19 cellular contexts compared by ENCODE assay signal in genomic region chr19:38377052-38377451, GRCh38. TPM values are rescaled to one million over a fixed set of nuclear protein-coding genes. Genes with fewer than 3 reads are reported as not detected.
DNase-seq lines count a peak whose midpoint lies in the region; ATAC-seq and TF ChIP-seq lines count a peak whose summit lies in the region.
"Had no signal": no experiment of that assay in that cellular context is flagged by ENCODE, and none has a peak within 500 bp of the region (broad histone marks: within the 10 kb centered on the region; RNA-seq: fewer than 3 reads in every experiment).

No MANE protein-coding gene starts in this region.

- CTCF ChIA-PET in activated CD4-positive, alpha-beta memory T cell treated with anti-CD3 and anti-CD28 coated beads, Interleukin-2, amount 10 ng/mL, durations not matched to agents 7 days and 5 days (lab: Charles Lee) = interaction anchor here (1.2 kb wide), 1 partner anchor 142 kb away, joined by 5 read pairs; no protein-coding TSS in a partner anchor
- CTCF ChIA-PET in activated CD4-positive, alpha-beta memory T cell treated with anti-CD3 and anti-CD28 coated beads for 36 hours (lab: Charles Lee) = interaction anchor here (1.8 to 5.3 kb wide), 2 partner anchors 27 to 133 kb away, joined by 7 to 40 read pairs; partner anchors contain the start of gene FAM98C
- CTCF ChIA-PET in HEK293 (lab: Yijun Ruan, JAX) = interaction anchor here (0.8 to 4.0 kb wide), 2 partner anchors 10 to 26 kb away, joined by 4 to 37 read pairs; partner anchors contain the start of gene FAM98C

- DNase-seq in activated CD4-positive, alpha-beta memory T cell treated with anti-CD3 and anti-CD28 coated beads, Interleukin-2, amount 10 ng/mL, durations not matched to agents 7 days and 5 days = no peak
- DNase-seq in activated CD4-positive, alpha-beta memory T cell treated with anti-CD3 and anti-CD28 coated beads for 36 hours = no peak
- DNase-seq in central memory CD8-positive, alpha-beta T cell (ENCODE audit: low spot score in 2 of 2) = no peak
- DNase-seq in osteocyte (ENCODE audit: extremely low spot score, unreplicated experiment) (no peak), head of caudate nucleus (no peak), cerebellar nuclear complex (lab: John Stamatoyannopoulos, UW) (no peak)
- DNase-seq: activated B cell treated with CpG ODN at 0.5 μM for 24 hours; activated CD8-positive, alpha-beta memory T cell treated with anti-CD3 and anti-CD28 coated beads, Interleukin-2, amount 10 ng/mL, durations not matched to agents 7 days and 5 days; activated naive CD4-positive, alpha-beta T cell treated with anti-CD3 and anti-CD28 coated beads for 36 hours; CD4-positive, CD25-positive, alpha-beta regulatory T cell; NCI-H1436 treated with DMSO at 0.1 percent for 48 hours; NK-92 treated with Interleukin-12 subunit alpha and Interleukin-12 subunit beta, amount 100 ng/mL, for 24 hours; retina; stomach had no signal

- no peak overlapping the region for H3K27ac ChIP-seq in HEK293 (ENCODE audit: extremely low read depth, low read depth, low read length)
- H3K27ac ChIP-seq: esophagus muscularis mucosa, stomach had no signal

- TF ChIP-seq CTCF in HEK293 (tag by site-specific recombination; IDR thresholded peaks at IDR 0.05) = no peak
- TF ChIP-seq CTCF in osteocyte (IDR thresholded peaks at IDR 0.05) = no peak

- peak overlapping the region; percentile 97 for H3K4me3 Mint-ChIP-seq in activated CD4-positive, alpha-beta memory T cell treated with anti-CD3 and anti-CD28 coated beads, Interleukin-2, amount 10 ng/mL, durations not matched to agents 7 days and 5 days
- no peak overlapping the region for H3K4me3 Mint-ChIP-seq in activated CD4-positive, alpha-beta memory T cell treated with anti-CD3 and anti-CD28 coated beads for 36 hours
- peak overlapping the region; percentile 99 for H3K4me3 Mint-ChIP-seq in central memory CD8-positive, alpha-beta T cell
- peak overlapping the region; percentile 100 for H3K4me3 Mint-ChIP-seq in osteocyte (ENCODE audit: unreplicated experiment)
- H3K4me3 Mint-ChIP-seq: activated CD8-positive, alpha-beta memory T cell treated with anti-CD3 and anti-CD28 coated beads, Interleukin-2, amount 10 ng/mL, durations not matched to agents 7 days and 5 days had no signal

- H3K4me3 ChIP-seq in HEK293 (ENCODE audit: low read depth, low read length) = no peak overlapping the region
- H3K4me3 ChIP-seq: lung had no signal

- H3K36me3 Mint-ChIP-seq in activated CD4-positive, alpha-beta memory T cell treated with anti-CD3 and anti-CD28 coated beads, Interleukin-2, amount 10 ng/mL, durations not matched to agents 7 days and 5 days (ENCODE audit: low read depth) = peaks cover 45% of the 10 kb centered on the region
- H3K36me3 Mint-ChIP-seq in activated CD4-positive, alpha-beta memory T cell treated with anti-CD3 and anti-CD28 coated beads for 36 hours = peaks cover 51% of the 10 kb centered on the region
- peaks cover 41% of the 10 kb centered on the region for H3K36me3 Mint-ChIP-seq in central memory CD8-positive, alpha-beta T cell (ENCODE audit: insufficient read depth)
- peaks cover 16% of the 10 kb centered on the region for H3K36me3 Mint-ChIP-seq in osteocyte (ENCODE audit: unreplicated experiment)

- intact Hi-C loops in activated CD4-positive, alpha-beta memory T cell treated with anti-CD3 and anti-CD28 coated beads for 36 hours (cut with micrococcal nuclease) = no loop called here
- intact Hi-C loops in head of caudate nucleus (cut with DNase I) = no loop called here

- H3K4me1 Mint-ChIP-seq in activated CD4-positive, alpha-beta memory T cell treated with anti-CD3 and anti-CD28 coated beads, Interleukin-2, amount 10 ng/mL, durations not matched to agents 7 days and 5 days = peaks cover 30% of the 10 kb centered on the region
- peaks cover 22% of the 10 kb centered on the region for H3K4me1 Mint-ChIP-seq in activated CD4-positive, alpha-beta memory T cell treated with anti-CD3 and anti-CD28 coated beads for 36 hours (ENCODE audit: low read depth)
- H3K4me1 Mint-ChIP-seq in central memory CD8-positive, alpha-beta T cell = peaks cover 36% of the 10 kb centered on the region
- H3K4me1 Mint-ChIP-seq in osteocyte (ENCODE audit: unreplicated experiment) = peaks cover 24% of the 10 kb centered on the region

- POLR2A ChIA-PET in activated CD4-positive, alpha-beta memory T cell treated with anti-CD3 and anti-CD28 coated beads, Interleukin-2, amount 10 ng/mL, durations not matched to agents 7 days and 5 days (lab: Charles Lee) = no interaction called here
- POLR2A ChIA-PET in activated CD4-positive, alpha-beta memory T cell treated with anti-CD3 and anti-CD28 coated beads for 36 hours (lab: Charles Lee) = no interaction called here
- POLR2A ChIA-PET in HEK293 (lab: Yijun Ruan, JAX) = interaction anchor here (1.2 to 3.7 kb wide), 2 partner anchors 11 to 12 kb away, joined by 3 to 223 read pairs; partner anchors contain the start of genes GGN and SPRED3

- H3K9me3 Mint-ChIP-seq in activated CD4-positive, alpha-beta memory T cell treated with anti-CD3 and anti-CD28 coated beads, Interleukin-2, amount 10 ng/mL, durations not matched to agents 7 days and 5 days = no peaks in the 10 kb centered on the region
- no peaks in the 10 kb centered on the region for H3K9me3 Mint-ChIP-seq in activated CD4-positive, alpha-beta memory T cell treated with anti-CD3 and anti-CD28 coated beads for 36 hours
- no peaks in the 10 kb centered on the region for H3K9me3 Mint-ChIP-seq in central memory CD8-positive, alpha-beta T cell
- H3K9me3 Mint-ChIP-seq in osteocyte (ENCODE audit: unreplicated experiment) = no peaks in the 10 kb centered on the region
- H3K9me3 Mint-ChIP-seq: activated B cell treated with CpG ODN at 0.5 μM for 24 hours; activated naive CD4-positive, alpha-beta T cell treated with anti-CD3 and anti-CD28 coated beads for 36 hours; CD4-positive, CD25-positive, alpha-beta regulatory T cell had no signal

- H3K27me3 Mint-ChIP-seq in activated CD4-positive, alpha-beta memory T cell treated with anti-CD3 and anti-CD28 coated beads, Interleukin-2, amount 10 ng/mL, durations not matched to agents 7 days and 5 days = no peaks in the 10 kb centered on the region
- H3K27me3 Mint-ChIP-seq in activated CD4-positive, alpha-beta memory T cell treated with anti-CD3 and anti-CD28 coated beads for 36 hours = no peaks in the 10 kb centered on the region
- no peaks in the 10 kb centered on the region for H3K27me3 Mint-ChIP-seq in central memory CD8-positive, alpha-beta T cell
- no peaks in the 10 kb centered on the region for H3K27me3 Mint-ChIP-seq in osteocyte (ENCODE audit: unreplicated experiment)
- H3K27me3 Mint-ChIP-seq: activated B cell treated with CpG ODN at 0.5 μM for 24 hours; activated CD8-positive, alpha-beta memory T cell treated with anti-CD3 and anti-CD28 coated beads, Interleukin-2, amount 10 ng/mL, durations not matched to agents 7 days and 5 days had no signal

- peaks cover 53 to 62% of the 10 kb centered on the region in 2 experiments for H3K36me3 ChIP-seq in HEK293 (ENCODE audit: control insufficient read depth in 2 of 2, insufficient read depth in 1 of 2, low read length in 2 of 2)

- H3K9me3 ChIP-seq in HEK293 (ENCODE audit: control insufficient read depth, insufficient read depth, low read depth, low read length) = no peaks in the 10 kb centered on the region
- H3K9me3 ChIP-seq: esophagus muscularis mucosa, stomach had no signal

- no peak for ATAC-seq in central memory CD8-positive, alpha-beta T cell (replicated peaks; ENCODE audit: extremely low read depth, poor library complexity, severe bottlenecking)
- no peak for ATAC-seq in activated CD4-positive, CD25-positive, alpha-beta regulatory T cell treated with anti-CD3 and anti-CD28 coated beads, Interleukin-2, amount 50 U/mL, for 24 hours
- ATAC-seq: activated CD8-positive, alpha-beta memory T cell treated with anti-CD3 and anti-CD28 coated beads, Interleukin-2, amount 10 ng/mL, durations not matched to agents 7 days and 5 days had no signal

- H3K4me1 ChIP-seq in HEK293 (ENCODE audit: control insufficient read depth, insufficient read depth, low read length) = peaks cover 20% of the 10 kb centered on the region

- H3K27ac Mint-ChIP-seq in activated CD4-positive, alpha-beta memory T cell treated with anti-CD3 and anti-CD28 coated beads, Interleukin-2, amount 10 ng/mL, durations not matched to agents 7 days and 5 days = peak overlapping the region; percentile 3
- H3K27ac Mint-ChIP-seq in activated CD4-positive, alpha-beta memory T cell treated with anti-CD3 and anti-CD28 coated beads for 36 hours = no peak overlapping the region
- H3K27ac Mint-ChIP-seq in central memory CD8-positive, alpha-beta T cell (ENCODE audit: low read depth) = no peak overlapping the region
- H3K27ac Mint-ChIP-seq in osteocyte (ENCODE audit: unreplicated experiment) = no peak overlapping the region
- H3K27ac Mint-ChIP-seq: activated B cell treated with CpG ODN at 0.5 μM for 24 hours; activated naive CD4-positive, alpha-beta T cell treated with anti-CD3 and anti-CD28 coated beads for 36 hours had no signal

TF ChIP-seq in HEK293, 187 proteins besides CTCF, POLR2A, EP300 and RAD21 (continues in another document):
- TF ChIP-seq ZBTB21 (tag by site-specific recombination; IDR thresholded peaks at IDR 0.05) = no peak
- TF ChIP-seq ZNF121 (tag by site-specific recombination; IDR thresholded peaks at IDR 0.05) = peak; percentile 98

RNA-seq across cellular contexts. Expression of gene PSMD8, which starts 2.7 kb away (rescaled TPM):
- 100 to 1,000 TPM; 167 to 178 TPM for total RNA-seq in activated CD4-positive, alpha-beta memory T cell treated with anti-CD3 and anti-CD28 coated beads, Interleukin-2, amount 10 ng/mL, durations not matched to agents 7 days and 5 days
- 100 to 1,000 TPM; 214 to 224 TPM for total RNA-seq in activated CD4-positive, alpha-beta memory T cell treated with anti-CD3 and anti-CD28 coated beads for 36 hours
- total RNA-seq in osteocyte = 162 and 166 TPM in 2 replicates

RNA-seq across cellular contexts. Expression of gene GGN, which starts 10.8 kb away (rescaled TPM):
- under 1 TPM; 0.28 to 0.40 TPM for total RNA-seq in activated CD4-positive, alpha-beta memory T cell treated with anti-CD3 and anti-CD28 coated beads, Interleukin-2, amount 10 ng/mL, durations not matched to agents 7 days and 5 days
- 1 to 10 TPM in 1 of 2 experiments, under 1 TPM in 1; 0.41 to 1.2 TPM for total RNA-seq in activated CD4-positive, alpha-beta memory T cell treated with anti-CD3 and anti-CD28 coated beads for 36 hours
- total RNA-seq in osteocyte = 2.1 and 2.3 TPM in 2 replicates
- total RNA-seq: activated CD8-positive, alpha-beta memory T cell treated with anti-CD3 and anti-CD28 coated beads, Interleukin-2, amount 10 ng/mL, durations not matched to agents 7 days and 5 days; stomach had no signal

RNA-seq across cellular contexts. Expression of gene SPRED3, which starts 11.4 kb away (rescaled TPM):
- total RNA-seq in activated CD4-positive, alpha-beta memory T cell treated with anti-CD3 and anti-CD28 coated beads, Interleukin-2, amount 10 ng/mL, durations not matched to agents 7 days and 5 days = 1 to 10 TPM; 2.1 to 3.8 TPM
- 1 to 10 TPM; 5.5 to 6.0 TPM for total RNA-seq in activated CD4-positive, alpha-beta memory T cell treated with anti-CD3 and anti-CD28 coated beads for 36 hours
- total RNA-seq in osteocyte = 5.9 and 6.0 TPM in 2 replicates

RNA-seq across cellular contexts. Expression of gene FAM98C, which starts 25.8 kb away (rescaled TPM):
- 10 to 100 TPM; 34.7 to 36.5 TPM for total RNA-seq in activated CD4-positive, alpha-beta memory T cell treated with anti-CD3 and anti-CD28 coated beads, Interleukin-2, amount 10 ng/mL, durations not matched to agents 7 days and 5 days
- total RNA-seq in activated CD4-positive, alpha-beta memory T cell treated with anti-CD3 and anti-CD28 coated beads for 36 hours = 10 to 100 TPM; 29.8 to 31.9 TPM
- total RNA-seq in osteocyte = 19.4 and 22.7 TPM in 2 replicates

RNA-seq across cellular contexts. Expression of gene CATSPERG, which starts 41.4 kb away (rescaled TPM):
- total RNA-seq in activated CD4-positive, alpha-beta memory T cell treated with anti-CD3 and anti-CD28 coated beads, Interleukin-2, amount 10 ng/mL, durations not matched to agents 7 days and 5 days = 1 to 10 TPM; 5.3 to 5.7 TPM
- total RNA-seq in activated CD4-positive, alpha-beta memory T cell treated with anti-CD3 and anti-CD28 coated beads for 36 hours = 1 to 10 TPM; 3.3 to 3.4 TPM
- 6.8 and 7.2 TPM in 2 replicates for total RNA-seq in osteocyte
- total RNA-seq: M059J had no signal
